ENCODE assay signal across 8 cellular contexts in genomic region chr6:144007779-144008500, GRCh38. TPM values are rescaled to one million over a fixed set of nuclear protein-coding genes. Genes with fewer than 3 reads are reported as not detected.
DNase-seq lines count a peak whose midpoint lies in the region; ATAC-seq and TF ChIP-seq lines count a peak whose summit lies in the region.

Gene PLAGL1, minus strand, starts transcription at chr6:144008259. Its CDS starts 60,123 bp downstream, at chr6:143948136.

- H3K4me1 ChIP-seq in neural progenitor cell = no peaks in the 10 kb centered on the region

- ATAC-seq in GM21723 (IDR thresholded peaks at IDR 0.05; ENCODE audit: unreplicated experiment) (peak; percentile 65), GM19467 (IDR thresholded peaks at IDR 0.05; ENCODE audit: unreplicated experiment) (no peak)

- H3K9ac ChIP-seq in neural progenitor cell = no peak within 1 kb of the TSS

- H3K36me3 Mint-ChIP-seq in neural progenitor cell = peaks cover 20% of the 10 kb centered on the region

- H2AFZ ChIP-seq in neural progenitor cell (replicated peaks) = peak within 1 kb of the TSS; percentile 90

- peak within 1 kb of the TSS; percentile 69 for H3K4me2 ChIP-seq in neural progenitor cell

- H3K36me3 ChIP-seq in neural progenitor cell = no peaks in the 10 kb centered on the region

- H3K27ac Mint-ChIP-seq in neural progenitor cell = peak within 1 kb of the TSS; percentile 94

- no peaks in the 10 kb centered on the region for H4K20me1 ChIP-seq in neural progenitor cell (ENCODE audit: low read depth)

- H3K4me3 Mint-ChIP-seq in neural progenitor cell = peak within 1 kb of the TSS; percentile 90

- DNase-seq in GDM1 (lab: John Stamatoyannopoulos, UW) = peak; percentile 44
- DNase-seq in LNCaP clone FGC (ENCODE audit: low read depth) = no peak
- DNase-seq in activated T-cell treated with anti-CD3 and anti-CD28 coated beads, Interleukin-2, amount 50 U/mL, for 48 hours = peak; percentile 27 to 44
- DNase-seq in foreskin melanocyte = peak; percentile 5
- peak; percentile 66 for DNase-seq in neural progenitor cell (ENCODE audit: low spot score)
- DNase-seq in RPMI8226 = no peak

- H3F3A ChIP-seq in neural progenitor cell (ENCODE audit: low read depth) = no peaks in the 10 kb centered on the region

- peaks cover 12% of the 10 kb centered on the region for H3K4me1 Mint-ChIP-seq in neural progenitor cell

- TF ChIP-seq CTCF in LNCaP clone FGC (IDR thresholded peaks at IDR 0.05; ENCODE audit: control insufficient read depth, extremely low read depth, insufficient read depth) (no peak), neural progenitor cell (IDR thresholded peaks at IDR 0.05) (no peak)

- H3K9me3 Mint-ChIP-seq in neural progenitor cell = peaks cover 31% of the 10 kb centered on the region

- H3K79me2 ChIP-seq in neural progenitor cell (ENCODE audit: low read depth) = no peaks in the 10 kb centered on the region

- H3K27me3 Mint-ChIP-seq in neural progenitor cell (ENCODE audit: insufficient read depth, low read depth) = peaks cover 2% of the 10 kb centered on the region

- peaks cover 76% of the 10 kb centered on the region for H3K27me3 ChIP-seq in neural progenitor cell

- H3K9me3 ChIP-seq in neural progenitor cell (ENCODE audit: low read depth) = peaks cover 1% of the 10 kb centered on the region

- no peak within 1 kb of the TSS for H3K27ac ChIP-seq in neural progenitor cell

- H3K4me3 ChIP-seq in LNCaP clone FGC (ENCODE audit: low read depth, low read length) (peak within 1 kb of the TSS; percentile 30), neural progenitor cell (peak within 1 kb of the TSS; percentile 50)

RNA-seq across cellular contexts. Expression of gene PLAGL1, which starts in this region (rescaled TPM):
- total RNA-seq in neural progenitor cell (ENCODE audit: low replicate concordance) = 5.1 and 5.6 TPM in 2 replicates

Comparison
In these comparisons a context has a peak if more than half of its experiments do, and no peak if none do; other contexts are left out.
1. DNase-seq: peak in GDM1 (single experiment), activated T-cell treated with anti-CD3 and anti-CD28 coated beads, Interleukin-2, amount 50 U/mL, for 48 hours (2 of 2), foreskin melanocyte (single experiment) and neural progenitor cell (single experiment); none in LNCaP clone FGC (single experiment) and RPMI8226 (single experiment).